Comparison of ENCODE assay signal across 8 cellular contexts in the genomic region with DNA sequence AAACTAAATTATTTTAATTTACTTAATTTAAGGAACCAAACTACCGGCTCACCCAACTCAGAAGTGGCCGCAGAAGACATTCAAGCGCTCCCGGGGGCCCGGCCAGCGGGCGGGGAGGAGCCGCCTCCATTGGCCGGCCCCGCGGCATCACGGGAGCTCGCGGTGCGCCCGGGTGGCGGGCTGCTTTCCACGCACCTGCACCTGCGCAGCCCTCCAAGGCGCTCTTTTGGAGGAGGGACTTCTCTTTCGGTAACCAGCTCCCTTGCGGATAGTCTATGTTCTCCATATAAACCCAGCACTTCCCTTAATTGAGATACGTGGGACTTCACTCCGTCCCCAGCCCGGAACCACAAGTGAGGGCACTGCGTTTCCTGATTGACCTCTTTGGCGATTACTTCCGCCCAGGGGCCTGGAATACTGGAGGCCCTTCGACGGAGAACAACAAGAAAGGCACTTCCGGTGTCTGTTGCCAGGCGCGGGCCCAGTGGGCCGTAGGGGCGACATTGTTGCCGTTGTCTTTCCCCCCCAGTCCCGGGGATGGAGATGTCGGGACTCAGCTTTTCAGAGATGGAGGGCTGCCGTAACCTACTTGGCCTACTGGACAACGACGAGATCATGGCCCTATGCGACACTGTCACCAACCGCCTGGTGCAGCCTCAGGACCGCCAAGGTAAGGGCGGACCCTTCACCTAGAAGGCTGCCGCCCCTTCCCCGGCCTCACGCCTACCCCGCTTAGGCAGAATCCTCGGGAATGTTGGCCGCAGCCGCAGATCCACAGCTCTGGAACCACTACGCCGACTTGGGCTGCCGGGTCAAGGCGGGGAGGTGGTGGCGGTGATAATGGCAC. TPM values are rescaled to one million over a fixed set of nuclear protein-coding genes. Genes with fewer than 3 reads are reported as not detected.
DNase-seq lines count a peak whose midpoint lies in the region; ATAC-seq and TF ChIP-seq lines count a peak whose summit lies in the region.

TSS of gene C3orf38 (plus strand) at position 444 of the 847 bp plus-strand sequence. CDS start at position 538, 94 bp downstream.

- no peak for TF ChIP-seq CTCF in mucosa of descending colon (IDR thresholded peaks at IDR 0.05)

- H3K4me3 ChIP-seq in mucosa of descending colon = peak within 1 kb of the TSS; percentile 40

- intact Hi-C loops in mucosa of descending colon (cut with DNase I, micrococcal nuclease) = no loop called here

- H3K4me1 ChIP-seq in mucosa of descending colon (ENCODE audit: low read depth) = peaks cover 12% of the 10 kb centered on the region

- ATAC-seq in GM21528 (IDR thresholded peaks at IDR 0.05; ENCODE audit: low FRiP score, unreplicated experiment) (peak; percentile 84), mucosa of descending colon (peak; percentile 96)

- H3K27ac ChIP-seq in epithelial cell of prostate = peak within 1 kb of the TSS; percentile 89

- H3K9me3 ChIP-seq in mucosa of descending colon = no peaks in the 10 kb centered on the region

- peak; percentile 94 for DNase-seq in DMS114 treated with DMSO at 0.1 percent for 48 hours (lab: John Stamatoyannopoulos, UW; ENCODE audit: unreplicated experiment)
- DNase-seq in HuH-7.5 (ENCODE audit: low spot score) = peak; percentile 55
- DNase-seq in OCI-M1 (lab: John Stamatoyannopoulos, UW) = peak; percentile 97
- peak; percentile 60 for DNase-seq in activated T-cell treated with anti-CD3 and anti-CD28 coated beads for 4 hours
- DNase-seq in epithelial cell of prostate (ENCODE audit: low read depth, low spot score) = peak; percentile 46
- DNase-seq in mucosa of descending colon = peak; percentile 88 to 90 (median 88)
- DNase-seq in stimulated activated CD8-positive, alpha-beta memory T cell treated with anti-CD3 and anti-CD28 coated beads, Interleukin-4, amount 100 ng/mL, for 1 hour (ENCODE audit: low read depth in 2 of 2, low spot score in 1 of 2) = peak; percentile 55 to 58

- no peaks in the 10 kb centered on the region for H3K36me3 ChIP-seq in mucosa of descending colon (ENCODE audit: low read depth)

RNA-seq across cellular contexts. Expression of gene C3orf38, which starts in this region (rescaled TPM):
- total RNA-seq in mucosa of descending colon = 10 to 100 TPM; 18.3 to 25.4 (median 22.8) TPM

Comparison
In these comparisons a context has a peak if more than half of its experiments do, and no peak if none do; other contexts are left out.
1. Peak in every context shown above with its lines: DNase-seq, ATAC-seq, H3K4me3 ChIP-seq and H3K27ac ChIP-seq.
2. DNase-seq: peak in every context shown above with its lines; median percentile 97 in OCI-M1; 94 in DMS114 treated with DMSO at 0.1 percent for 48 hours; 88 in mucosa of descending colon; 60 in activated T-cell treated with anti-CD3 and anti-CD28 coated beads for 4 hours; 56 in stimulated activated CD8-positive, alpha-beta memory T cell treated with anti-CD3 and anti-CD28 coated beads, Interleukin-4, amount 100 ng/mL, for 1 hour; 55 in HuH-7.5; 46 in epithelial cell of prostate.